ENCODE assay signal across 8 cellular contexts in the genomic region with DNA sequence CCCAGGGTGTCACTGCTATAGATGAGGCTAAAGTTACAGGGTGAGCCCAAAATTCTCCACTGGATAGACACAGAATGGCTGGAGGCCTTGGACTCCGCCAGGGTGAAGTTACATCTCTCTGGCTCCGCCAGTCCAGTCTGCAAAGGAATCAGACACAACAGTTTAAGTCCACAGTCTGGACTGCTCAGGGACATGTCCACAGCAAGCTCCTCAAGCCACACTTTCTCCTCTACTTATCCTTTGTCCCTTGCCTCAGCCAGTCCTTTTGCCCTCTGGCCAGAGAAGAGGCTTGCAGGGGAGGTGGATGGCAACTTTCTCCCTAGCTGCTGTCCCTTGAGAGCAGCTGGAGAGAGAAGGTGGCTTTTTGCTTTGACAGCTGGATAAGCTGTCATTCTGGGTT. TPM values are rescaled to one million over a fixed set of nuclear protein-coding genes. Genes with fewer than 3 reads are reported as not detected.
DNase-seq lines count a peak whose midpoint lies in the region; ATAC-seq and TF ChIP-seq lines count a peak whose summit lies in the region.

No MANE protein-coding gene starts in this region.

- peak overlapping the region in 3 of 4 donors; percentile 64 to 67 (median 64) for H3K4me3 Mint-ChIP-seq in CD4-positive, CD25-positive, alpha-beta regulatory T cell

- peaks cover 0 to 8% (median 0%) of the 10 kb centered on the region in 4 donors for H3K4me1 Mint-ChIP-seq in CD4-positive, CD25-positive, alpha-beta regulatory T cell

- DNase-seq in CD4-positive, CD25-positive, alpha-beta regulatory T cell: no peak
- no peak for DNase-seq in PC-9
- peak in 1 of 2 donors; percentile 21 for DNase-seq in fibroblast of lung (ENCODE audit: low read depth in 2 of 2)
- no peak for DNase-seq in osteoblast (ENCODE audit: insufficient read length, low spot score, missing footprints)
- no peak for DNase-seq in GM20000 (ENCODE audit: low spot score)
- no peak for DNase-seq in NCI-H1048 (lab: John Stamatoyannopoulos, UW)
- DNase-seq in NCI-H2227 treated with DMSO at 0.1 percent for 48 hours (lab: John Stamatoyannopoulos, UW): no peak

- H3K27ac Mint-ChIP-seq in CD4-positive, CD25-positive, alpha-beta regulatory T cell: no peak overlapping the region

- no peaks in the 10 kb centered on the region for H3K9me3 ChIP-seq in CD4-positive, CD25-positive, alpha-beta regulatory T cell (ENCODE audit: control insufficient read depth in 2 of 2, low read length in 2 of 2)
- no peaks in the 10 kb centered on the region for H3K9me3 ChIP-seq in PC-9 (ENCODE audit: insufficient read depth, low read depth)
- H3K9me3 ChIP-seq in fibroblast of lung (ENCODE audit: control insufficient read depth, insufficient read depth, low read depth, low read length): no peaks in the 10 kb centered on the region
- H3K9me3 ChIP-seq in osteoblast (ENCODE audit: low read depth, low read length): no peaks in the 10 kb centered on the region

- no peaks in the 10 kb centered on the region for H3K9me3 Mint-ChIP-seq in CD4-positive, CD25-positive, alpha-beta regulatory T cell

- no peak overlapping the region for H3K4me3 ChIP-seq in CD4-positive, CD25-positive, alpha-beta regulatory T cell (ENCODE audit: low read depth, low read length)
- H3K4me3 ChIP-seq in PC-9 (peak overlapping the region; percentile 65; the same call in 1 of the 2 replicates), fibroblast of lung (replicated peaks in 1 of 4; ENCODE audit: control extremely low read depth in 1 of 4, insufficient read depth in 1 of 4, low read depth in 3 of 4, low read length in 4 of 4) (peak overlapping the region in 3 of 4 experiments; percentile 40 to 62 (median 46)), osteoblast (ENCODE audit: insufficient read depth, low read length) (peak overlapping the region; percentile 75)

- H3K27me3 Mint-ChIP-seq in CD4-positive, CD25-positive, alpha-beta regulatory T cell: peaks cover 31% of the 10 kb centered on the region

- peaks cover 7% of the 10 kb centered on the region for H3K27me3 ChIP-seq in CD4-positive, CD25-positive, alpha-beta regulatory T cell (ENCODE audit: control insufficient read depth, insufficient read depth, low read length)
- H3K27me3 ChIP-seq in PC-9 (ENCODE audit: insufficient read depth, low read depth) (no peaks in the 10 kb centered on the region), fibroblast of lung (ENCODE audit: control insufficient read depth, insufficient read depth, low read length) (no peaks in the 10 kb centered on the region), osteoblast (ENCODE audit: insufficient read depth, low read length) (peaks cover 16% of the 10 kb centered on the region)

- BruUV-seq in PC-9 (replicated peaks; lab: Mats Ljungman, UMichigan): no TSS peak

- H3K9ac ChIP-seq in fibroblast of lung (ENCODE audit: insufficient read depth, low read length): no peak overlapping the region

- intact Hi-C loops in PC-9 (cut with micrococcal nuclease; ENCODE audit: unreplicated experiment): no loop called here

- H3K27ac ChIP-seq in CD4-positive, CD25-positive, alpha-beta regulatory T cell (ENCODE audit: insufficient read depth, low read length, poor library complexity, severe bottlenecking): no peak overlapping the region
- H3K27ac ChIP-seq in PC-9 (no peak overlapping the region), fibroblast of lung (ENCODE audit: insufficient read depth, low read length) (no peak overlapping the region), osteoblast (ENCODE audit: low read depth, low read length) (no peak overlapping the region)

- no peaks in the 10 kb centered on the region for H3K4me1 ChIP-seq in CD4-positive, CD25-positive, alpha-beta regulatory T cell (ENCODE audit: control insufficient read depth, insufficient read depth, low read length, poor library complexity, severe bottlenecking)
- H3K4me1 ChIP-seq in PC-9 (replicated peaks; ENCODE audit: insufficient read depth) (peaks cover 6% of the 10 kb centered on the region; the same call in 1 of the 2 replicates), fibroblast of lung (ENCODE audit: control insufficient read depth, extremely low read depth, insufficient read depth, low read length) (no peaks in the 10 kb centered on the region), osteoblast (ENCODE audit: insufficient read depth, low read length) (peaks cover 7% of the 10 kb centered on the region)

- no peaks in the 10 kb centered on the region for H3K9me2 ChIP-seq in PC-9 (ENCODE audit: insufficient read depth)

- ATAC-seq in CD4-positive, CD25-positive, alpha-beta regulatory T cell (ENCODE audit: low read depth in 2 of 2): no peak
- no peak for ATAC-seq in GM21786 (IDR thresholded peaks at IDR 0.05; ENCODE audit: unreplicated experiment)

- H4K20me1 ChIP-seq in PC-9 (ENCODE audit: insufficient read depth) (no peaks in the 10 kb centered on the region), fibroblast of lung (ENCODE audit: control insufficient read depth, extremely low read depth, insufficient read depth, low read length) (no peaks in the 10 kb centered on the region), osteoblast (ENCODE audit: insufficient read depth, low read length) (no peaks in the 10 kb centered on the region)

- H2AFZ ChIP-seq in PC-9: peak overlapping the region; percentile 93; the same call in 1 of the 2 replicates
- peak overlapping the region; percentile 5 for H2AFZ ChIP-seq in fibroblast of lung (ENCODE audit: low read length)
- peak overlapping the region; percentile 81 for H2AFZ ChIP-seq in osteoblast (ENCODE audit: low read length)

- CTCF ChIA-PET in PC-9 (lab: Charles Lee): no interaction called here

- H3K36me3 ChIP-seq in CD4-positive, CD25-positive, alpha-beta regulatory T cell (ENCODE audit: control insufficient read depth, insufficient read depth, low read length): no peaks in the 10 kb centered on the region
- no peaks in the 10 kb centered on the region for H3K36me3 ChIP-seq in PC-9 (ENCODE audit: low read depth)
- no peaks in the 10 kb centered on the region for H3K36me3 ChIP-seq in fibroblast of lung (ENCODE audit: control insufficient read depth, insufficient read depth, low read length)
- no peaks in the 10 kb centered on the region for H3K36me3 ChIP-seq in osteoblast (ENCODE audit: insufficient read depth, low read length)

- H3F3A ChIP-seq in PC-9 (ENCODE audit: insufficient read depth, low read depth): no peaks in the 10 kb centered on the region

- H3K36me3 Mint-ChIP-seq in CD4-positive, CD25-positive, alpha-beta regulatory T cell: no peaks in the 10 kb centered on the region

- TF ChIP-seq CTCF in PC-9 (conservative IDR thresholded peaks at IDR 0.05) (no peak), fibroblast of lung (conservative IDR thresholded peaks at IDR 0.05 in 1 of 2, IDR thresholded peaks at IDR 0.05 in 1 of 2; ENCODE audit: low read depth in 1 of 2, low read length in 2 of 2) (no peak), osteoblast (IDR thresholded peaks at IDR 0.05; ENCODE audit: extremely low read depth, low read depth, low read length) (no peak), GM20000 (IDR thresholded peaks at IDR 0.05; ENCODE audit: extremely low read depth, missing control alignments) (no peak)

- POLR2A ChIA-PET in PC-9 (lab: Charles Lee; ENCODE audit: unreplicated experiment): no interaction called here

- H3K4me2 ChIP-seq in PC-9 (peak overlapping the region; percentile 96), fibroblast of lung (ENCODE audit: extremely low read depth, insufficient read depth, low read length) (peak overlapping the region; percentile 80), osteoblast (ENCODE audit: insufficient read depth, low read length) (peak overlapping the region; percentile 78)

- H3K79me2 ChIP-seq in PC-9 (ENCODE audit: low read depth) (no peaks in the 10 kb centered on the region), fibroblast of lung (ENCODE audit: control insufficient read depth, insufficient read depth, low read length) (no peaks in the 10 kb centered on the region), osteoblast (ENCODE audit: insufficient read depth, low read length) (no peaks in the 10 kb centered on the region)

RNA-seq across cellular contexts. Expression of gene PTPRB, which starts 28.0 kb away (rescaled TPM):
- not detected for total RNA-seq in CD4-positive, CD25-positive, alpha-beta regulatory T cell
- not detected for polyA plus RNA-seq in CD4-positive, CD25-positive, alpha-beta regulatory T cell
- total RNA-seq in PC-9 (2021) (1.3 and 1.9 TPM in 2 replicates), fibroblast of lung (0.66 and 0.77 TPM in 2 replicates), osteoblast (0.29 and 1.1 TPM in 2 replicates)
- polyA plus RNA-seq in fibroblast of lung: 1.6 and 1.7 TPM in 2 replicates
- polyA plus RNA-seq in fibroblast of lung (2012): 1.1 and 1.2 TPM in 2 replicates
- polyA minus RNA-seq in fibroblast of lung (ENCODE audit: low replicate concordance): 1.7 and 3.1 TPM in 2 replicates

Comparison
In these comparisons a context has a peak if more than half of its experiments do, and no peak if none do; other contexts are left out.
1. H2AFZ ChIP-seq: peak in every context shown above with its lines; median percentile 93 in PC-9; 81 in osteoblast; 5 in fibroblast of lung.